In the genomic region with DNA sequence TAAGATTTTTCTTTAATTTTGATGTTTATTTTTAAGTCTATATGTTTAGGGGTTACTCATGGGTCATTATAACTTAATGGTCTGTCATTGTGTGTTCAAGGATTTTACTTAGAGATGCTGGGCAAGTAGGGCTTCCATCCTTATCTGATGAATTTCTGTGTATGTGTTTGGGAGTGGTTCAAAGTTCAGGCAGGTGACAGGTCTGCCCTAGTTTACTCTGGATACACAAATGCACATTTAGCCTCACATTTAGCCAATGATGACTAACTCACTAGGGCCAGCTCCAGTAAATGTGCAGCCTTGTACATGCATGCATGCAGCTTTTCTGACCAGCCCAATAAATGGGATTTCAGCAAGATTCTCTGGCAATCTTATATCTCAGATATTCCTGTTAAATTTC, we compare ENCODE assay signal across 27 cellular contexts.
"Had no signal": no experiment of that assay in that cellular context is flagged by ENCODE, and none has a peak within 500 bp of the region (broad histone marks: within the 10 kb centered on the region; RNA-seq: fewer than 3 reads in every experiment).

No MANE protein-coding gene starts in this region.

- H3K4me3 Mint-ChIP-seq: activated B cell treated with CpG ODN at 0.5 μM for 24 hours; activated naive CD4-positive, alpha-beta T cell treated with anti-CD3 and anti-CD28 coated beads for 36 hours; activated naive CD8-positive, alpha-beta T cell treated with anti-CD3 and anti-CD28 coated beads for 36 hours; brain; natural killer cell; neural progenitor cell; T-helper 2 cell treated with Interferon-gamma antibody and Interleukin-4, amounts not matched to agents 5 μg/mL and 100 μg/mL, for 36 hours had no signal

- H3K9me3 ChIP-seq: ascending aorta, gastrocnemius medialis, testis, transverse colon had no signal

- H3K9me3 Mint-ChIP-seq: activated naive CD8-positive, alpha-beta T cell treated with anti-CD3 and anti-CD28 coated beads for 36 hours; neural progenitor cell had no signal

- H3K36me3 ChIP-seq: ascending aorta, cardiac muscle cell, gastrocnemius medialis, lower lobe of right lung, neural progenitor cell, spleen, transverse colon had no signal

- H2AFZ ChIP-seq: neural progenitor cell had no signal

- H3K27me3 ChIP-seq: ascending aorta, cardiac muscle cell, dorsolateral prefrontal cortex, gastrocnemius medialis, neural progenitor cell, spleen, testis, transverse colon had no signal

- H3K27me3 Mint-ChIP-seq: activated B cell treated with CpG ODN at 0.5 μM for 24 hours; activated naive CD8-positive, alpha-beta T cell treated with anti-CD3 and anti-CD28 coated beads for 36 hours; brain had no signal

- H3K4me1 Mint-ChIP-seq: activated B cell treated with CpG ODN at 0.5 μM for 24 hours; activated naive CD8-positive, alpha-beta T cell treated with anti-CD3 and anti-CD28 coated beads for 36 hours; brain; natural killer cell; neural progenitor cell had no signal

- H3K27ac ChIP-seq: ascending aorta, cardiac muscle cell, coronary artery, dorsolateral prefrontal cortex, gastrocnemius medialis, lower lobe of right lung, neural progenitor cell, spleen, testis, transverse colon had no signal

- H3K27ac Mint-ChIP-seq: activated B cell treated with CpG ODN at 0.5 μM for 24 hours; activated naive CD4-positive, alpha-beta T cell treated with anti-CD3 and anti-CD28 coated beads for 36 hours; activated naive CD8-positive, alpha-beta T cell treated with anti-CD3 and anti-CD28 coated beads for 36 hours; brain; natural killer cell; neural progenitor cell; T-helper 2 cell treated with Interferon-gamma antibody and Interleukin-4, amounts not matched to agents 5 μg/mL and 100 μg/mL, for 36 hours had no signal

- H3K4me1 ChIP-seq: ascending aorta, gastrocnemius medialis, lower lobe of right lung, neural progenitor cell, spleen, testis, transverse colon had no signal

- H3K9ac ChIP-seq: neural progenitor cell had no signal

- ATAC-seq: gastrocnemius medialis; lower lobe of right lung; natural killer cell; stimulated activated naive CD8-positive, alpha-beta T cell treated with anti-CD3 and anti-CD28 coated beads, Interleukin-15, Interleukin-2, amounts not matched to agents 100 U/mL and 50 U/mL, for 24 hours had no signal

- H3K36me3 Mint-ChIP-seq: activated naive CD8-positive, alpha-beta T cell treated with anti-CD3 and anti-CD28 coated beads for 36 hours; brain; neural progenitor cell had no signal

- H3K4me3 ChIP-seq: ascending aorta, cardiac muscle cell, coronary artery, dorsolateral prefrontal cortex, gastrocnemius medialis, lower lobe of right lung, neural progenitor cell, spleen, testis, transverse colon had no signal

- DNase-seq: activated B cell treated with CpG ODN at 0.5 μM for 24 hours; activated effector memory CD4-positive, alpha-beta T cell treated with Interleukin-2 at 50 U/mL for 16 hours; activated naive CD4-positive, alpha-beta T cell treated with anti-CD3 and anti-CD28 coated beads for 36 hours; activated naive CD8-positive, alpha-beta T cell treated with anti-CD3 and anti-CD28 coated beads for 36 hours; activated T-cell treated with anti-CD3 and anti-CD28 coated beads for 4 hours; cerebellar nuclear complex; dorsolateral prefrontal cortex; effector memory CD4-positive, alpha-beta T cell; gastrocnemius medialis; glutamatergic neuron; islet precursor cell; lower lobe of right lung; mesenchymal stem cell; natural killer cell; occipital lobe; posterior cingulate gyrus; right cardiac atrium; spleen; stimulated activated naive CD8-positive, alpha-beta T cell treated with anti-CD3 and anti-CD28 coated beads, Interleukin-15, Interleukin-2, amounts not matched to agents 100 U/mL and 50 U/mL, for 24 hours; testis; transverse colon had no signal

- H3K4me2 ChIP-seq: neural progenitor cell had no signal
